ENCODE assay signal across 34 cellular contexts in the genomic region with DNA sequence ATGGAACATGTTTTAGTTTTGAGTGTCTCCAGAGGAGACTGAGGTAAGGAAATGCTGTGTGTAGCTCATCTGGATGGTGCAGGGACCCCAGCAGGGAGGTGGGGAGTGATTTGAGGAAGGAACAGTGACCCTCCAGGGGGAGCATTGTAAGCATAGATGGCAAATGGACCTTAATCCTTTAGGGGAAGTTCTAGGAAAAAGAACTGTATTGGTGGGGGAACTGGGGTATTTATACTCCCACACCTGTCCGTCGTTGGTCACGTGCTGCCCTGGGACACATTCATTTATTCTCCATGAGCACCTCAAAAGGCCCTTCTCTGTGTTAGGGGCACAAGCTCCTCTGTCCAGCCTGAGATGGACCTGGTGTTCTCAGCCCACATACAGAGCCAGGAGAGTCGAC.
"Had no signal": no experiment of that assay in that cellular context is flagged by ENCODE, and none has a peak within 500 bp of the region (broad histone marks: within the 10 kb centered on the region; RNA-seq: fewer than 3 reads in every experiment).

No MANE protein-coding gene starts in this region.

- H3K36me3 ChIP-seq: MG63 had no signal

- H3K27me3 ChIP-seq: MG63 had no signal

- DNase-seq: Karpas-422, Kasumi-1, MG63, MM.1S, MV-4-11, NCI-H1048, NCI-H1092, NCI-H1092 treated with DMSO at 0.1 percent for 48 hours, NCI-H1105, NCI-H1105 treated with DMSO at 0.1 percent for 48 hours, NCI-H1417, NCI-H1417 treated with DMSO at 0.1 percent for 48 hours, NCI-H1436, NCI-H1436 treated with DMSO at 0.1 percent for 48 hours, NCI-H146, NCI-H1694, NCI-H1694 treated with DMSO at 0.1 percent for 48 hours, NCI-H187, NCI-H187 treated with DMSO at 0.1 percent for 48 hours, NCI-H1930, NCI-H2029, NCI-H2029 treated with DMSO at 0.1 percent for 48 hours, NCI-H2081, NCI-H2081 treated with DMSO at 0.1 percent for 48 hours, NCI-H2107, NCI-H2171, NCI-H2171 treated with DMSO at 0.1 percent for 48 hours, NCI-H2227 treated with DMSO at 0.1 percent for 48 hours, NCI-H226, NCI-H345, NCI-H446, NCI-H446 treated with DMSO at 0.1 percent for 48 hours, NCI-H510A had no signal

- H3K9me3 ChIP-seq: MG63 had no signal

- H3K4me2 ChIP-seq: KMS-11 had no signal

- H3K9ac ChIP-seq: KMS-11 had no signal

- H3K27ac ChIP-seq: KMS-11 had no signal

- H3K4me3 ChIP-seq: MG63 had no signal
